ENCODE assay signal across 1 cellular context in the genomic region with DNA sequence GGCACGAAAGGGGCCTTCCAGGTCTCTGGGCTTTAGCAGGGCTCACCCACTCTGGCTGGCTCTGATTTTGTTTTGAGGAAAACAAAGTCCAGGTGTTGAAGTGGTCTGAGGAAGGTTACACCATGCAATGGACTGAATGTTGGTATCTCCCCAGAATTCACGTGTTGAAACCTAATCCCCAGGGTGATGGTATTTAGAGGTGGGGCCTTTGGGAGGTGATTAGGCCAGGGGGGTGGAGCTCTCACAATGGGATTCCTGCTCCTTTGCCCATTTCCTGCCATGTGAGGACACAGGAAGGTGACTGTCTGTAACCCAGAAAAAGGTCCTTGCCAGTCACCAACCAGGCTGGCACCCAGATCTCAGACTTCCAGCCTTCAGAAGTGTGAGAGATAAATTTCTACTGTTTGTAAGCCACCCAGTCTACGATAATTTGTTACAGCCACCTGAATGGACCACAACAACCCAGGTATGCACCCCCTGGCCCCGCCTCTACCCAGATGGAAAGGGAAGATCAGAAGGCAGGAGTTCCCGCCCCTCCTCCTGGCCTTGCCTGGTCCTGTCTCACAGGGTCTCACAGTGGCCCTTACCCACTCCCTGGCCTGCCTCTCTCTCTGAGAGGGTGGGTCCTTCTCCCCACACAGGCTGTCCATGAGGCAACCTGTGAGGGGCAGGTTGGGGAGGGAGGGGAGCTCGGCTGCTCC.
TF ChIP-seq lines count a peak whose summit lies in the region.

No MANE protein-coding gene starts in this region.

TF ChIP-seq in IMR-90, 13 proteins besides CTCF, POLR2A, EP300 and RAD21:
- TF ChIP-seq, protein P1, sequence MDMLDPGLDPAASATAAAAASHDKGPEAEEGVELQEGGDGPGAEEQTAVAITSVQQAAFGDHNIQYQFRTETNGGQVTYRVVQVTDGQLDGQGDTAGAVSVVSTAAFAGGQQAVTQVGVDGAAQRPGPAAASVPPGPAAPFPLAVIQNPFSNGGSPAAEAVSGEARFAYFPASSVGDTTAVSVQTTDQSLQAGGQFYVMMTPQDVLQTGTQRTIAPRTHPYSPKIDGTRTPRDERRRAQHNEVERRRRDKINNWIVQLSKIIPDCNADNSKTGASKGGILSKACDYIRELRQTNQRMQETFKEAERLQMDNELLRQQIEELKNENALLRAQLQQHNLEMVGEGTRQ (IDR thresholded peaks at IDR 0.05; ENCODE audit: low read depth, low read length), result no peak
- no peak for TF ChIP-seq MAZ (IDR thresholded peaks at IDR 0.05; ENCODE audit: borderline replicate concordance, low read depth, low read length)
- no peak for TF ChIP-seq SMC3 (IDR thresholded peaks at IDR 0.05; ENCODE audit: low read depth, low read length)
- no peak for TF ChIP-seq RFX5 (IDR thresholded peaks at IDR 0.05; ENCODE audit: low read depth, low read length)
- TF ChIP-seq CEBPB (IDR thresholded peaks at IDR 0.05; ENCODE audit: low read depth, low read length), result no peak
- TF ChIP-seq NFE2L2 (IDR thresholded peaks at IDR 0.05; ENCODE audit: low read depth, low read length), result no peak
- TF ChIP-seq FOS (IDR thresholded peaks at IDR 0.05; ENCODE audit: low read depth, low read length), result no peak
- no peak for TF ChIP-seq RCOR1 (IDR thresholded peaks at IDR 0.05; ENCODE audit: insufficient replicate concordance, low read length)
- TF ChIP-seq CHD1 (IDR thresholded peaks at IDR 0.05; ENCODE audit: low read depth, low read length), result no peak
- TF ChIP-seq BHLHE40 (IDR thresholded peaks at IDR 0.05; ENCODE audit: low read depth, low read length), result no peak
- TF ChIP-seq MXI1 (IDR thresholded peaks at IDR 0.05; ENCODE audit: borderline replicate concordance, low read depth, low read length), result no peak
- TF ChIP-seq, protein P2, sequence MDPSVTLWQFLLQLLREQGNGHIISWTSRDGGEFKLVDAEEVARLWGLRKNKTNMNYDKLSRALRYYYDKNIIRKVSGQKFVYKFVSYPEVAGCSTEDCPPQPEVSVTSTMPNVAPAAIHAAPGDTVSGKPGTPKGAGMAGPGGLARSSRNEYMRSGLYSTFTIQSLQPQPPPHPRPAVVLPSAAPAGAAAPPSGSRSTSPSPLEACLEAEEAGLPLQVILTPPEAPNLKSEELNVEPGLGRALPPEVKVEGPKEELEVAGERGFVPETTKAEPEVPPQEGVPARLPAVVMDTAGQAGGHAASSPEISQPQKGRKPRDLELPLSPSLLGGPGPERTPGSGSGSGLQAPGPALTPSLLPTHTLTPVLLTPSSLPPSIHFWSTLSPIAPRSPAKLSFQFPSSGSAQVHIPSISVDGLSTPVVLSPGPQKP (IDR thresholded peaks at IDR 0.05; ENCODE audit: borderline replicate concordance, low read depth, low read length), result no peak
- TF ChIP-seq MAFK (IDR thresholded peaks at IDR 0.05; ENCODE audit: low read depth, low read length), result no peak
